In genomic region chr2:191486584-191487320, GRCh38 we compare ENCODE assay signal across 10 cellular contexts.
DNase-seq lines count a peak whose midpoint lies in the region; ATAC-seq, FAIRE-seq and TF ChIP-seq lines count a peak whose summit lies in the region.
"Had no signal": no experiment of that assay in that cellular context is flagged by ENCODE, and none has a peak within 500 bp of the region (broad histone marks: within the 10 kb centered on the region; RNA-seq: fewer than 3 reads in every experiment).

No MANE protein-coding gene starts in this region.

- peaks cover 20% of the 10 kb centered on the region for H3K4me1 Mint-ChIP-seq in Calu3 (ENCODE audit: low read depth, unreplicated experiment)
- no peaks in the 10 kb centered on the region for H3K4me1 Mint-ChIP-seq in stimulated activated memory B cell treated with anti-CD40 and anti-IgM and Interleukin-4, amounts not matched to agents 10 μg/mL and 1 μg/mL and 100 μg/mL, for 72 hours

- no peak overlapping the region for H3K4me3 ChIP-seq in bronchial epithelial cell (ENCODE audit: low read depth, low read length)
- H3K4me3 ChIP-seq: adrenal gland had no signal

- H3K27me3 ChIP-seq in bronchial epithelial cell (ENCODE audit: control insufficient read depth, insufficient read depth, low read length) = no peaks in the 10 kb centered on the region
- H3K27me3 ChIP-seq: adrenal gland had no signal

- BruUV-seq in Calu3 (replicated peaks; lab: Mats Ljungman, UMichigan) = no TSS peak

- peak; percentile 83 for FAIRE-seq in HTR-8/SVneo (lab: Jason Lieb, UNC)
- FAIRE-seq in bronchial epithelial cell (lab: Jason Lieb, UNC) = no peak

- H3K36me3 Mint-ChIP-seq in Calu3 (ENCODE audit: insufficient read depth, unreplicated experiment) = no peaks in the 10 kb centered on the region
- no peaks in the 10 kb centered on the region for H3K36me3 Mint-ChIP-seq in stimulated activated memory B cell treated with anti-CD40 and anti-IgM and Interleukin-4, amounts not matched to agents 10 μg/mL and 1 μg/mL and 100 μg/mL, for 72 hours

- CTCF ChIA-PET in Calu3 (lab: Charles Lee) = no interaction called here

- H3K27me3 Mint-ChIP-seq in Calu3 (ENCODE audit: unreplicated experiment) = no peaks in the 10 kb centered on the region
- peaks cover 22% of the 10 kb centered on the region for H3K27me3 Mint-ChIP-seq in stimulated activated memory B cell treated with anti-CD40 and anti-IgM and Interleukin-4, amounts not matched to agents 10 μg/mL and 1 μg/mL and 100 μg/mL, for 72 hours

- no peak overlapping the region for H3K4me3 Mint-ChIP-seq in Calu3 (ENCODE audit: low read depth, unreplicated experiment)
- no peak overlapping the region for H3K4me3 Mint-ChIP-seq in stimulated activated memory B cell treated with anti-CD40 and anti-IgM and Interleukin-4, amounts not matched to agents 10 μg/mL and 1 μg/mL and 100 μg/mL, for 72 hours

- peaks cover 10% of the 10 kb centered on the region for H3K9me3 Mint-ChIP-seq in Calu3 (ENCODE audit: low read depth, unreplicated experiment)
- peaks cover 10% of the 10 kb centered on the region for H3K9me3 Mint-ChIP-seq in stimulated activated memory B cell treated with anti-CD40 and anti-IgM and Interleukin-4, amounts not matched to agents 10 μg/mL and 1 μg/mL and 100 μg/mL, for 72 hours

- DNase-seq in Calu3 = peak; percentile 32
- peak; percentile 87 for DNase-seq in HTR-8/SVneo (ENCODE audit: insufficient read length, low spot score)
- DNase-seq in bronchial epithelial cell (ENCODE audit: low read depth) = peak; percentile 98
- peak; percentile 91 for DNase-seq in myocyte (ENCODE audit: low read depth)
- no peak for DNase-seq in NCI-H2029 (lab: John Stamatoyannopoulos, UW)
- no peak for DNase-seq in D341Med (ENCODE audit: low spot score)
- no peak for DNase-seq in OCI-M1 (lab: John Stamatoyannopoulos, UW)
- DNase-seq: NCI-H2171 had no signal

- no peaks in the 10 kb centered on the region for H3K36me3 ChIP-seq in bronchial epithelial cell (ENCODE audit: control insufficient read depth, insufficient read depth, low read length)
- H3K36me3 ChIP-seq: adrenal gland had no signal

- no peak overlapping the region for H3K27ac Mint-ChIP-seq in Calu3 (ENCODE audit: unreplicated experiment)
- no peak overlapping the region for H3K27ac Mint-ChIP-seq in stimulated activated memory B cell treated with anti-CD40 and anti-IgM and Interleukin-4, amounts not matched to agents 10 μg/mL and 1 μg/mL and 100 μg/mL, for 72 hours

- TF ChIP-seq CTCF in Calu3 (IDR thresholded peaks at IDR 0.05; ENCODE audit: unreplicated experiment) = no peak
- TF ChIP-seq CTCF in bronchial epithelial cell (IDR thresholded peaks at IDR 0.05; ENCODE audit: insufficient read depth, low read length, severe bottlenecking) = no peak

- no peak for ATAC-seq in stimulated activated memory B cell treated with anti-CD40 and anti-IgM and Interleukin-4, amounts not matched to agents 10 μg/mL and 1 μg/mL and 100 μg/mL, for 72 hours

- intact Hi-C loops in Calu3 (cut with micrococcal nuclease; ENCODE audit: unreplicated experiment) = loop anchor here (5.0 kb wide), 1 partner anchor 269 kb away; no protein-coding TSS in a partner anchor

Comparison
In these comparisons a context has a peak if more than half of its experiments do, and no peak if none do; other contexts are left out.
1. DNase-seq: peak in Calu3 (single experiment), HTR-8/SVneo (single experiment), bronchial epithelial cell (single experiment) and myocyte (single experiment); none in NCI-H2029 (single experiment), D341Med (single experiment) and OCI-M1 (single experiment).